ENCODE assay signal across 29 cellular contexts in the genomic region with DNA sequence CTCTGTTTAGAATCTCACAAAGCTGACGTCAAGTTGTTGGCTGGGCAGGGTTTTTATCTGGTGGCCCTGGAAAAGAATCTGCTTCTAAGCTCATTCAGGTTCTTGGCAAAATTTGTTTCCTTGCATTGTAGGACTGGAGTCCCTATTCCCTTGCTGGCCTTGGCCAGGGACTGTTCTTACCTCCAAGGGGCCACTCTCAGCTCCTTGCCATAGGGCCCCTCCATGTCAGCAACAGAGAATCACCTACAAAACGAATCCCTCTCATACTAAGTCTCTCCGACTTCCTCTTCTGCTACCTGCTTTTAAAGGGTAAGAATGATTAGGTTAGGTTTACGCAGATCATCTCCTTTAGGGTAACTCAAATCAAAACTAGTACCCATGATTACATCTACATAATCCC.
"Had no signal": no experiment of that assay in that cellular context is flagged by ENCODE, and none has a peak within 500 bp of the region (broad histone marks: within the 10 kb centered on the region; RNA-seq: fewer than 3 reads in every experiment).

No MANE protein-coding gene starts in this region.

- H3K9me3 Mint-ChIP-seq: activated CD4-positive, alpha-beta memory T cell treated with anti-CD3 and anti-CD28 coated beads for 36 hours; activated naive CD4-positive, alpha-beta T cell treated with anti-CD3 and anti-CD28 coated beads, Interleukin-2, amount 10 ng/mL, durations not matched to agents 7 days and 5 days; central memory CD8-positive, alpha-beta T cell; natural killer cell treated with Interleukin-12 subunit alpha and Interleukin-12 subunit beta and Interleukin-15 and Interleukin-18, amount 100 ng/mL, for 72 hours; T-helper 2 cell treated with Interferon-gamma antibody and Interleukin-4, amounts not matched to agents 5 μg/mL and 100 μg/mL, for 36 hours had no signal

- H3K4me1 ChIP-seq: testis had no signal

- H3K27ac Mint-ChIP-seq: activated CD4-positive, alpha-beta memory T cell treated with anti-CD3 and anti-CD28 coated beads for 36 hours; activated naive CD4-positive, alpha-beta T cell treated with anti-CD3 and anti-CD28 coated beads, Interleukin-2, amount 10 ng/mL, durations not matched to agents 7 days and 5 days; natural killer cell treated with Interleukin-12 subunit alpha and Interleukin-12 subunit beta and Interleukin-15 and Interleukin-18, amount 100 ng/mL, for 72 hours; progenitor cell of endocrine pancreas; T-helper 2 cell treated with Interferon-gamma antibody and Interleukin-4, amounts not matched to agents 5 μg/mL and 100 μg/mL, for 36 hours had no signal

- H3K4me1 Mint-ChIP-seq: activated naive CD4-positive, alpha-beta T cell treated with anti-CD3 and anti-CD28 coated beads, Interleukin-2, amount 10 ng/mL, durations not matched to agents 7 days and 5 days; central memory CD8-positive, alpha-beta T cell had no signal

- H3K27me3 ChIP-seq: gastrocnemius medialis, neutrophil, ovary, testis had no signal

- H3K4me3 ChIP-seq: gastrocnemius medialis, left ventricle myocardium inferior, lung, ovary, testis had no signal

- H3K9me3 ChIP-seq: gastrocnemius medialis, left ventricle myocardium inferior, neutrophil, ovary, testis had no signal

- H3K36me3 Mint-ChIP-seq: activated CD4-positive, alpha-beta memory T cell treated with anti-CD3 and anti-CD28 coated beads for 36 hours; activated naive CD4-positive, alpha-beta T cell treated with anti-CD3 and anti-CD28 coated beads, Interleukin-2, amount 10 ng/mL, durations not matched to agents 7 days and 5 days; natural killer cell treated with Interleukin-12 subunit alpha and Interleukin-12 subunit beta and Interleukin-15 and Interleukin-18, amount 100 ng/mL, for 72 hours had no signal

- H3K27ac ChIP-seq: epithelial cell of prostate, left ventricle myocardium inferior, neutrophil, ovary, testis had no signal

- FAIRE-seq: bronchial epithelial cell, colon, urothelium cell line had no signal

- H3K27me3 Mint-ChIP-seq: activated CD4-positive, alpha-beta memory T cell treated with anti-CD3 and anti-CD28 coated beads for 36 hours; progenitor cell of endocrine pancreas had no signal

- H3K4me3 Mint-ChIP-seq: activated CD4-positive, alpha-beta memory T cell treated with anti-CD3 and anti-CD28 coated beads for 36 hours; activated naive CD4-positive, alpha-beta T cell treated with anti-CD3 and anti-CD28 coated beads, Interleukin-2, amount 10 ng/mL, durations not matched to agents 7 days and 5 days; central memory CD8-positive, alpha-beta T cell; natural killer cell treated with Interleukin-12 subunit alpha and Interleukin-12 subunit beta and Interleukin-15 and Interleukin-18, amount 100 ng/mL, for 72 hours; T-helper 2 cell treated with Interferon-gamma antibody and Interleukin-4, amounts not matched to agents 5 μg/mL and 100 μg/mL, for 36 hours had no signal

- H3K36me3 ChIP-seq: gastrocnemius medialis, left ventricle myocardium inferior, neutrophil, ovary had no signal

- DNase-seq: activated CD4-positive, alpha-beta memory T cell treated with anti-CD3 and anti-CD28 coated beads for 36 hours; activated CD4-positive, alpha-beta T cell treated with anti-CD3 and anti-CD28 coated beads for 4 hours; activated CD8-positive, alpha-beta memory T cell treated with anti-CD3 and anti-CD28 coated beads, Interleukin-2, amount 50 U/mL, for 4 hours; activated gamma-delta T cell; activated naive CD4-positive, alpha-beta T cell treated with anti-CD3 and anti-CD28 coated beads, Interleukin-2, amount 10 ng/mL, durations not matched to agents 7 days and 5 days; activated T-cell treated with anti-CD3 and anti-CD28 coated beads, Interleukin-2, amount 50 U/mL, for 1 hour; amniotic stem cell; dermis blood vessel endothelial cell; effector CD4-positive, alpha-beta T cell; gastrocnemius medialis; glutamatergic neuron; islet precursor cell; left ventricle myocardium inferior; mesendoderm; ovary; stimulated activated CD4-positive, alpha-beta T cell treated with anti-CD3 and anti-CD28 coated beads, Interleukin-2, amount 100 ng/mL, for 48 hours; stimulated activated naive CD4-positive, alpha-beta T cell treated with Interleukin-2 at 50 U/mL for 16 hours; T-helper 1 cell; testis had no signal

- ATAC-seq: gastrocnemius medialis; natural killer cell treated with Interleukin-12 subunit alpha and Interleukin-12 subunit beta and Interleukin-15 and Interleukin-18, amount 100 ng/mL, for 72 hours had no signal
